8 cellular contexts compared by ENCODE assay signal in the genomic region with DNA sequence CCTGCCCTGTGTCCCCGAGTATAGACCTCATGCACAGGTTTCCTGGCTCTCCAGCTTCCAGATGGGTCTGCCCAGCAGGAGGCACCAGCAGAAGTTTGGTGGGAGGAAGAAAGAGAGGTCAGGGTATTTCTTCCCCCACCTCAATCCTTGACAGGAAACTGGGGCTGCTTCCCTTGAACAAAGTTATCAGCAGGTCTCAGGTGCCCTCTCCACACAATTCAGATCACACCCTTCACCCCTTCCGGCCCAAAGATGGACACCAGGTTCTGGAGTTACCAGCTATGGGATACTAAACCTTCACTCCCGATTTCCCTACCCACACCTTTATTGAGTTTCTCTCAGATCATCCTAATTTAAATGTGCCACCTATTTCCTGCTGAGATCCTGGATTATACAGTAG. TPM values are rescaled to one million over a fixed set of nuclear protein-coding genes. Genes with fewer than 3 reads are reported as not detected.
DNase-seq lines count a peak whose midpoint lies in the region; ATAC-seq and TF ChIP-seq lines count a peak whose summit lies in the region.

No MANE protein-coding gene starts in this region.

- TF ChIP-seq RAD21 in liver (IDR thresholded peaks at IDR 0.05), result no peak

- 36 to 57% (median 47%) methylated on average over 3 of the region's 3 CpGs for WGBS in heart left ventricle, 4 donors
- WGBS in liver, result 54% methylated on average over 3 of the region's 3 CpGs
- WGBS in upper lobe of left lung, 2 donors, result 36 to 57% methylated on average over 3 of the region's 3 CpGs

- H3K27ac ChIP-seq in heart left ventricle (no peak overlapping the region), ascending aorta (no peak overlapping the region), liver (ENCODE audit: low read depth in 1 of 2, low read length in 2 of 2) (no peak overlapping the region), upper lobe of left lung (no peak overlapping the region)

- DNase-seq in heart left ventricle (no peak), left ventricle myocardium superior (no peak), ascending aorta (ENCODE audit: low spot score in 2 of 2) (peak in 1 of 2 donors; percentile 31), upper lobe of left lung (no peak), occipital lobe (lab: John Stamatoyannopoulos, UW) (no peak), mucosa of descending colon (no peak)
- no peak for DNase-seq in stimulated activated CD4-positive, alpha-beta T cell treated with anti-CD3 and anti-CD28 coated beads, Interleukin-2, amount 100 ng/mL, for 24 hours

- H3K27me3 ChIP-seq in heart left ventricle (no peaks in the 10 kb centered on the region), ascending aorta (no peaks in the 10 kb centered on the region), liver (ENCODE audit: control insufficient read depth in 4 of 4, insufficient read depth in 4 of 4, low read length in 3 of 4) (no peaks in the 10 kb centered on the region), upper lobe of left lung (no peaks in the 10 kb centered on the region)

- no peak for TF ChIP-seq POLR2A in heart left ventricle (IDR thresholded peaks at IDR 0.05)
- no peak for TF ChIP-seq POLR2A in upper lobe of left lung (IDR thresholded peaks at IDR 0.05)

- intact Hi-C loops in heart left ventricle (cut with DNase I) (loop anchor here (5.0 to 10.0 kb wide), 10 partner anchors 58 to 538 kb away; partner anchors contain the start of genes ALKBH2 (in 5 of the 10), UNG (in 5 of the 10), CORO1C (in 2 of the 10) and SSH1 (in 2 of the 10)), left ventricle myocardium superior (cut with micrococcal nuclease) (loop anchor here (5.0 to 10.0 kb wide), 2 partner anchors 58 to 395 kb away; no protein-coding TSS in a partner anchor), ascending aorta (cut with DNase I) (loop anchor here (5.0 kb wide), 4 partner anchors 493 to 1438 kb away; partner anchors contain the start of genes ANKRD13A, GIT2, PRDM4 and USP30), mucosa of descending colon (cut with DNase I, micrococcal nuclease) (loop anchor here (5.0 to 10.0 kb wide), 3 partner anchors 58 to 535 kb away; partner anchors contain the start of genes ALKBH2 (in 1 of the 2) and UNG (in 1 of the 2))

- H3K36me3 ChIP-seq in heart left ventricle (peaks cover 0 to 35% (median 15%) of the 10 kb centered on the region in 9 donors), ascending aorta (peaks cover 8 to 11% of the 10 kb centered on the region in 2 donors), liver (ENCODE audit: control insufficient read depth in 4 of 4, insufficient read depth in 3 of 4, low read depth in 1 of 4, low read length in 3 of 4) (peaks cover 0 to 7% (median 3%) of the 10 kb centered on the region in 4 donors), upper lobe of left lung (peaks cover 3 to 20% (median 8%) of the 10 kb centered on the region in 4 donors), mucosa of descending colon (ENCODE audit: low read depth) (peaks cover 4% of the 10 kb centered on the region)

- H3K9me3 ChIP-seq in heart left ventricle, result no peaks in the 10 kb centered on the region
- H3K9me3 ChIP-seq in ascending aorta, result no peaks in the 10 kb centered on the region
- no peaks in the 10 kb centered on the region for H3K9me3 ChIP-seq in liver (ENCODE audit: control insufficient read depth in 4 of 4, low read length in 3 of 4)
- no peaks in the 10 kb centered on the region for H3K9me3 ChIP-seq in upper lobe of left lung
- no peaks in the 10 kb centered on the region for H3K9me3 ChIP-seq in mucosa of descending colon

- TF ChIP-seq CTCF in heart left ventricle (IDR thresholded peaks at IDR 0.05) (no peak), ascending aorta (IDR thresholded peaks at IDR 0.05) (no peak), liver (IDR thresholded peaks at IDR 0.05; ENCODE audit: low read depth, low read length, missing input control) (no peak), upper lobe of left lung (IDR thresholded peaks at IDR 0.05) (no peak), mucosa of descending colon (IDR thresholded peaks at IDR 0.05) (no peak)

- no peak for ATAC-seq in heart left ventricle
- ATAC-seq in left ventricle myocardium superior, result no peak
- no peak for ATAC-seq in upper lobe of left lung (ENCODE audit: low FRiP score in 2 of 2)
- ATAC-seq in mucosa of descending colon, result no peak

- H3K4me3 ChIP-seq in heart left ventricle (peak overlapping the region in 10 of 12 donors; percentile 61 to 100 (median 92)), ascending aorta (peak overlapping the region; percentile 96), liver (ENCODE audit: low read depth in 1 of 3, low read length in 3 of 3) (peak overlapping the region; percentile 71 to 97 (median 95)), upper lobe of left lung (peak overlapping the region in 3 of 4 donors; percentile 79 to 95 (median 85)), mucosa of descending colon (no peak overlapping the region)

- TF ChIP-seq EP300 in upper lobe of left lung (IDR thresholded peaks at IDR 0.05), result no peak

- peaks cover 7 to 78% (median 60%) of the 10 kb centered on the region in 12 donors for H3K4me1 ChIP-seq in heart left ventricle
- peaks cover 7 to 28% of the 10 kb centered on the region in 2 donors for H3K4me1 ChIP-seq in ascending aorta
- H3K4me1 ChIP-seq in liver (ENCODE audit: control insufficient read depth in 4 of 4, insufficient read depth in 4 of 4, low read length in 3 of 4), result peaks cover 6 to 53% (median 43%) of the 10 kb centered on the region in 4 donors
- H3K4me1 ChIP-seq in upper lobe of left lung, result peaks cover 43 to 65% (median 50%) of the 10 kb centered on the region in 4 donors
- peaks cover 41% of the 10 kb centered on the region for H3K4me1 ChIP-seq in mucosa of descending colon (ENCODE audit: low read depth)

- peak overlapping the region in 1 of 2 donors; percentile 77 for H3K9ac ChIP-seq in liver (ENCODE audit: low read depth in 1 of 2, low read length in 2 of 2)

TF ChIP-seq in liver, 16 proteins besides CTCF, POLR2A, EP300 and RAD21 (continues in another document):
- TF ChIP-seq FOXA2 (IDR thresholded peaks at IDR 0.05) (no peak), ZBTB33 (IDR thresholded peaks at IDR 0.05) (no peak)

RNA-seq across cellular contexts. Expression of gene SART3, which starts 1.2 kb away (rescaled TPM):
- total RNA-seq in heart left ventricle, result 10 to 100 TPM; 19.5 to 33.2 (median 27.4) TPM
- polyA plus RNA-seq in heart left ventricle, result 10 to 100 TPM; 13.3 to 20.3 TPM
- 24.7 TPM for total RNA-seq in left ventricle myocardium superior
- 22.9 TPM for total RNA-seq in ascending aorta
- total RNA-seq in liver, result 10 to 100 TPM; 36.6 to 37.1 TPM
- polyA plus RNA-seq in liver, result 10 to 100 TPM in 1 of 2 donors, 1 to 10 TPM in 1; 5.9 to 10.5 TPM
- total RNA-seq in upper lobe of left lung, result 100 to 1,000 TPM in 1 of 6 donors, 10 to 100 TPM in 5; 36.9 to 235 (median 63.9) TPM
- total RNA-seq in occipital lobe, result 66.0 TPM
- 10 to 100 TPM; 42.0 to 47.7 (median 47.6) TPM for total RNA-seq in mucosa of descending colon

RNA-seq across cellular contexts. Expression of gene ISCU, which starts 2.6 kb away (rescaled TPM):
- total RNA-seq in heart left ventricle, result 100 to 1,000 TPM; 289 to 632 (median 497) TPM
- 100 to 1,000 TPM; 203 to 335 TPM for polyA plus RNA-seq in heart left ventricle
- total RNA-seq in left ventricle myocardium superior, result 468 TPM
- total RNA-seq in ascending aorta, result 136 TPM
- total RNA-seq in liver, result 10 to 100 TPM; 42.3 to 75.6 TPM
- polyA plus RNA-seq in liver, result 10 to 100 TPM; 52.0 to 85.9 TPM
- 100 to 1,000 TPM; 130 to 192 (median 152) TPM for total RNA-seq in upper lobe of left lung
- 36.2 TPM for total RNA-seq in occipital lobe
- 100 to 1,000 TPM in 2 of 3 donors, 10 to 100 TPM in 1; 94.7 to 155 (median 107) TPM for total RNA-seq in mucosa of descending colon

RNA-seq across cellular contexts. Expression of gene TMEM119, which starts 38.1 kb away (rescaled TPM):
- total RNA-seq in heart left ventricle (10 to 100 TPM in 1 of 9 donors, 1 to 10 TPM in 7, under 1 TPM in 1; 0.19 to 11.0 (median 2.2) TPM), left ventricle myocardium superior (1.4 TPM), ascending aorta (251 TPM), liver (1 to 10 TPM in 1 of 2 donors, under 1 TPM in 1; 0.25 to 2.6 TPM), upper lobe of left lung (10 to 100 TPM in 5 of 6 donors, 1 to 10 TPM in 1; 1.5 to 50.7 (median 20.5) TPM), occipital lobe (2.2 TPM), mucosa of descending colon (1 to 10 TPM; 4.1 to 7.0 (median 5.1) TPM)
- polyA plus RNA-seq in heart left ventricle (1 to 10 TPM in 1 of 2 donors, under 1 TPM in 1; 0.80 to 3.0 TPM), liver (under 1 TPM; 0.14 to 0.51 TPM)

RNA-seq across cellular contexts. Expression of gene FICD, which starts 44.7 kb away (rescaled TPM):
- total RNA-seq in heart left ventricle (1 to 10 TPM; 2.6 to 6.6 (median 3.5) TPM), left ventricle myocardium superior (3.2 TPM), ascending aorta (30.8 TPM), liver (10 to 100 TPM in 1 of 2 donors, 1 to 10 TPM in 1; 3.6 to 20.9 TPM), upper lobe of left lung (10 to 100 TPM in 4 of 6 donors, 1 to 10 TPM in 2; 6.5 to 15.3 (median 12.2) TPM), occipital lobe (5.0 TPM), mucosa of descending colon (1 to 10 TPM; 3.2 to 6.0 (median 5.1) TPM)
- polyA plus RNA-seq in heart left ventricle (1 to 10 TPM; 1.4 to 4.6 TPM), liver (1 to 10 TPM; 4.1 to 9.0 TPM)
